Comparison of ENCODE assay signal across 2 cellular contexts in genomic region chr1:21263653-21264225, GRCh38.
TF ChIP-seq lines count a peak whose summit lies in the region.

No MANE protein-coding gene starts in this region.

TF ChIP-seq in HepG2, 621 proteins besides CTCF, POLR2A, EP300 and RAD21:
- TF ChIP-seq SMAD3 (CRISPR knock-in tag; IDR thresholded peaks at IDR 0.05) (no peak), GPBP1L1 (CRISPR knock-in tag; IDR thresholded peaks at IDR 0.05) (no peak), HNRNPUL1 (IDR thresholded peaks at IDR 0.05; ENCODE audit: low read depth, low read length) (no peak), RCOR2 (CRISPR knock-in tag; IDR thresholded peaks at IDR 0.05) (no peak), SOX6 (IDR thresholded peaks at IDR 0.05) (no peak), SOX6 (CRISPR knock-in tag; IDR thresholded peaks at IDR 0.05) (no peak), FIP1L1 (IDR thresholded peaks at IDR 0.05; ENCODE audit: borderline replicate concordance, insufficient read depth, low read depth, low read length) (no peak)

TF ChIP-seq in H1, 55 proteins besides CTCF, POLR2A, EP300 and RAD21:
- TF ChIP-seq SIRT6 (IDR thresholded peaks at IDR 0.05; ENCODE audit: low read length) (no peak), CBX5 (IDR thresholded peaks at IDR 0.05; ENCODE audit: low read depth, low read length) (no peak), CBX8 (IDR thresholded peaks at IDR 0.05; ENCODE audit: borderline replicate concordance, low read depth, low read length) (no peak), HDAC2 (IDR thresholded peaks at IDR 0.05; ENCODE audit: borderline replicate concordance in 1 of 2, low read depth in 2 of 2, low read length in 2 of 2) (no peak), RXRA (IDR thresholded peaks at IDR 0.05; ENCODE audit: insufficient read depth, low read depth, low read length) (no peak), KDM5A (IDR thresholded peaks at IDR 0.05; ENCODE audit: low read length) (no peak), CREB1 (IDR thresholded peaks at IDR 0.05) (no peak), TBP (IDR thresholded peaks at IDR 0.05; ENCODE audit: low read depth, low read length) (no peak), TAF7 (optimal IDR thresholded peaks at IDR 0.05; ENCODE audit: borderline replicate concordance, low read depth, low read length) (no peak), JUND (IDR thresholded peaks at IDR 0.05; ENCODE audit: low read length) (no peak), BRCA1 (IDR thresholded peaks at IDR 0.05; ENCODE audit: low read depth, low read length) (no peak), RNF2 (IDR thresholded peaks at IDR 0.05; ENCODE audit: borderline replicate concordance, low read depth, low read length, missing control alignments, poor library complexity, severe bottlenecking) (no peak), POU5F1 (IDR thresholded peaks at IDR 0.05; ENCODE audit: low read depth, low read length) (no peak), POLR2AphosphoS5 (IDR thresholded peaks at IDR 0.05; ENCODE audit: low read depth, low read length) (no peak), CHD2 (IDR thresholded peaks at IDR 0.05; ENCODE audit: low read length) (no peak), SP2 (IDR thresholded peaks at IDR 0.05; ENCODE audit: low read length) (no peak), JUN (IDR thresholded peaks at IDR 0.05; ENCODE audit: low read depth, low read length) (no peak), GABPA (IDR thresholded peaks at IDR 0.05; ENCODE audit: borderline replicate concordance, insufficient read depth, low read length) (no peak), KDM1A (IDR thresholded peaks at IDR 0.05; ENCODE audit: borderline replicate concordance, low read length) (no peak)
- TF ChIP-seq, protein P1, sequence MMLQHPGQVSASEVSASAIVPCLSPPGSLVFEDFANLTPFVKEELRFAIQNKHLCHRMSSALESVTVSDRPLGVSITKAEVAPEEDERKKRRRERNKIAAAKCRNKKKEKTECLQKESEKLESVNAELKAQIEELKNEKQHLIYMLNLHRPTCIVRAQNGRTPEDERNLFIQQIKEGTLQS (IDR thresholded peaks at IDR 0.05; ENCODE audit: insufficient read depth, low read depth, low read length): no peak
